In the genomic region with DNA sequence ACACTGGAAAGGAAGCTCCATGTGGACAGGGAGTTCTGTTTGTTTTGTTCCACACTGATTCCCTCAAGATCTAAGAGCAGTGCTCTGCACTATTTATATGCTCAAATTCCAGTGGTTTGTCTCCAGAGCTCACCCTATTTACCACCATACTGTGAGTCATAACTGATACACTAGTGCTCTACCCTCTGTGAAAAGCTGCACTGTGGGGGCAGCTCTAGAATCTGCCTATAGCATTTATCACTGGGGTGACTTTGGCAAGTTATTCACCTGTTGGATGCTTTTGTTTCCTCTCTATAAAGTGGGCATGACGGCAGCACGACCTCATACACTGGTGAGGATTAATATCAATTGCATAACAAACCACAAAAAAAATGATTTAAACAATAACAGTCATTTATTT, we compare ENCODE assay signal across 1 cellular context.
A peak's percentile ranks its signal among the peaks of the same experiment; 100 is the strongest.
TF ChIP-seq lines count a peak whose summit lies in the region.

No MANE protein-coding gene starts in this region.

TF ChIP-seq in endothelial cell of umbilical vein, 7 proteins besides CTCF, POLR2A, EP300 and RAD21:
- peak; percentile 53 for TF ChIP-seq FOS (IDR thresholded peaks at IDR 0.05; ENCODE audit: borderline replicate concordance, insufficient read depth, low read length)
- TF ChIP-seq, protein P1, sequence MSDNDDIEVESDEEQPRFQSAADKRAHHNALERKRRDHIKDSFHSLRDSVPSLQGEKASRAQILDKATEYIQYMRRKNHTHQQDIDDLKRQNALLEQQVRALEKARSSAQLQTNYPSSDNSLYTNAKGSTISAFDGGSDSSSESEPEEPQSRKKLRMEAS (IDR thresholded peaks at IDR 0.05; ENCODE audit: insufficient read depth, insufficient read length), result no peak
